In genomic region chr1:201119206-201119814, GRCh38 we compare ENCODE assay signal across 9 cellular contexts. TPM values are rescaled to one million over a fixed set of nuclear protein-coding genes. Genes with fewer than 3 reads are reported as not detected.
DNase-seq lines count a peak whose midpoint lies in the region; ATAC-seq and TF ChIP-seq lines count a peak whose summit lies in the region.
"Had no signal": no experiment of that assay in that cellular context is flagged by ENCODE, and none has a peak within 500 bp of the region (broad histone marks: within the 10 kb centered on the region; RNA-seq: fewer than 3 reads in every experiment).

No MANE protein-coding gene starts in this region.

- H3K36me3 ChIP-seq in NT2/D1 (ENCODE audit: insufficient read depth, insufficient read length, low read length) (no peaks in the 10 kb centered on the region), cardiac muscle cell (no peaks in the 10 kb centered on the region), sigmoid colon (no peaks in the 10 kb centered on the region)

- H3K4me3 ChIP-seq in NT2/D1 (ENCODE audit: insufficient read length, low read depth) (no peak overlapping the region), cardiac muscle cell (no peak overlapping the region), sigmoid colon (no peak overlapping the region)

- intact Hi-C loops in Right ventricle myocardium inferior (cut with DNase I), result no loop called here
- intact Hi-C loops in cardiac septum (cut with DNase I), result no loop called here
- intact Hi-C loops in sigmoid colon (cut with DNase I), result no loop called here

- H3K27ac ChIP-seq in cardiac muscle cell, result no peak overlapping the region
- H3K27ac ChIP-seq in sigmoid colon, result no peak overlapping the region

- peaks cover 4% of the 10 kb centered on the region for H3K27me3 Mint-ChIP-seq in activated T-cell treated with anti-CD3 and anti-CD28 coated beads, Interleukin-2, amount 50 U/mL, for 4 hours (ENCODE audit: low read depth)

- 13 to 25% methylated on average over 10 of the region's 10 CpGs for WGBS in sigmoid colon, 2 donors

- H3K4me1 Mint-ChIP-seq in activated T-cell treated with anti-CD3 and anti-CD28 coated beads, Interleukin-2, amount 50 U/mL, for 4 hours (ENCODE audit: low read depth), result peaks cover 16% of the 10 kb centered on the region

- no peaks in the 10 kb centered on the region for H3K9me3 Mint-ChIP-seq in activated T-cell treated with anti-CD3 and anti-CD28 coated beads, Interleukin-2, amount 50 U/mL, for 4 hours

- no peak for TF ChIP-seq EP300 in sigmoid colon (IDR thresholded peaks at IDR 0.05)

- H3K4me3 Mint-ChIP-seq in activated T-cell treated with anti-CD3 and anti-CD28 coated beads, Interleukin-2, amount 50 U/mL, for 4 hours, result no peak overlapping the region

- ATAC-seq in Right ventricle myocardium inferior (no peak), GM21447 (IDR thresholded peaks at IDR 0.05; ENCODE audit: unreplicated experiment) (no peak)
- ATAC-seq in activated T-cell treated with anti-CD3 and anti-CD28 coated beads, Interleukin-2, amount 50 U/mL, for 4 hours, result peak in 1 of 2 donors; percentile 27

- H3K4me1 ChIP-seq in NT2/D1 (ENCODE audit: insufficient read depth, insufficient read length) (peaks cover 4% of the 10 kb centered on the region), cardiac muscle cell (ENCODE audit: low read depth) (no peaks in the 10 kb centered on the region), sigmoid colon (peaks cover 0 to 10% (median 8%) of the 10 kb centered on the region in 4 donors)

- peak; percentile 22 for DNase-seq in Right ventricle myocardium inferior (ENCODE audit: missing footprints)
- no peak for DNase-seq in cardiac septum (ENCODE audit: low spot score)
- peak; percentile 64 for DNase-seq in NT2/D1 (ENCODE audit: low read depth, low spot score)
- DNase-seq in activated T-cell treated with anti-CD3 and anti-CD28 coated beads, Interleukin-2, amount 50 U/mL, for 4 hours, result peak; percentile 36
- DNase-seq in cardiac muscle cell (ENCODE audit: low read depth in 1 of 2, low spot score in 1 of 2), result peak; percentile 58 to 67
- DNase-seq in stimulated activated CD4-positive, alpha-beta T cell treated with anti-CD3 and anti-CD28 coated beads, Interleukin-12 subunit alpha, Interleukin-12 subunit beta, amount 100 ng/mL, for 4 hours, result peak; percentile 32
- no peak for DNase-seq in sigmoid colon

- TF ChIP-seq CTCF in cardiac muscle cell (IDR thresholded peaks at IDR 0.05; ENCODE audit: low read depth, low read length) (peak; percentile 84), sigmoid colon (IDR thresholded peaks at IDR 0.05) (peak in 2 of 4 experiments; percentile 21 to 24)

- H3K9me3 ChIP-seq in NT2/D1 (ENCODE audit: insufficient read depth, low read length), result no peaks in the 10 kb centered on the region
- H3K9me3 ChIP-seq in cardiac muscle cell (ENCODE audit: low read depth), result no peaks in the 10 kb centered on the region
- H3K9me3 ChIP-seq in sigmoid colon, result no peaks in the 10 kb centered on the region

- no peak for TF ChIP-seq POLR2A in sigmoid colon (IDR thresholded peaks at IDR 0.05)

- H3K27me3 ChIP-seq in NT2/D1 (ENCODE audit: insufficient read depth, insufficient read length) (peaks cover 32% of the 10 kb centered on the region), cardiac muscle cell (peaks cover 37% of the 10 kb centered on the region), sigmoid colon (peaks cover 10 to 49% (median 11%) of the 10 kb centered on the region in 3 donors)

- no peak overlapping the region for H3K9ac ChIP-seq in NT2/D1 (ENCODE audit: insufficient read length, low read depth)

- no peaks in the 10 kb centered on the region for H3K36me3 Mint-ChIP-seq in activated T-cell treated with anti-CD3 and anti-CD28 coated beads, Interleukin-2, amount 50 U/mL, for 4 hours (ENCODE audit: insufficient read depth)

RNA-seq across cellular contexts. Expression of gene CACNA1S, which starts 7.1 kb away (rescaled TPM):
- total RNA-seq in Right ventricle myocardium inferior (not detected), cardiac septum (0.19 TPM), cardiac muscle cell (0.30 and 0.35 TPM in 2 replicates), sigmoid colon (not detected)
- total RNA-seq in activated T-cell treated with anti-CD3 and anti-CD28 coated beads, Interleukin-2, amount 50 U/mL, for 4 hours, result not detected
- polyA plus RNA-seq in cardiac muscle cell (0.12 TPM in 1 of 2 replicates, not detected in the other), sigmoid colon (under 1 TPM in 1 of 3 donors, not detected in 2; 0.01 TPM)
- polyA plus RNA-seq: esophagus had no signal

RNA-seq across cellular contexts. Expression of gene ASCL5, which starts 7.7 kb away (rescaled TPM):
- total RNA-seq in Right ventricle myocardium inferior (not detected), cardiac septum (not detected), cardiac muscle cell (0.18 and 0.88 TPM in 2 replicates), sigmoid colon (not detected)
- not detected for total RNA-seq in activated T-cell treated with anti-CD3 and anti-CD28 coated beads, Interleukin-2, amount 50 U/mL, for 4 hours
- polyA plus RNA-seq in cardiac muscle cell (0.16 TPM in 1 of 2 replicates, not detected in the other), sigmoid colon (under 1 TPM in 1 of 3 donors, not detected in 2; 0.06 TPM)
- polyA plus RNA-seq: esophagus had no signal

RNA-seq across cellular contexts. Expression of gene TMEM9, which starts 35.0 kb away (rescaled TPM):
- total RNA-seq in Right ventricle myocardium inferior (26.6 TPM), cardiac septum (25.0 TPM), cardiac muscle cell (190 and 215 TPM in 2 replicates), sigmoid colon (10 to 100 TPM; 56.2 to 78.3 (median 65.5) TPM)
- total RNA-seq in activated T-cell treated with anti-CD3 and anti-CD28 coated beads, Interleukin-2, amount 50 U/mL, for 4 hours, result 10 to 100 TPM in 1 of 3 donors, 1 to 10 TPM in 2; 9.7 to 14.0 (median 9.9) TPM
- polyA plus RNA-seq in cardiac muscle cell (171 and 195 TPM in 2 replicates), sigmoid colon (10 to 100 TPM; 12.9 to 47.8 (median 14.4) TPM)

Comparison
In these comparisons a context has a peak if more than half of its experiments do, and no peak if none do; other contexts are left out.
1. DNase-seq: peak in Right ventricle myocardium inferior (single experiment), NT2/D1 (single experiment), activated T-cell treated with anti-CD3 and anti-CD28 coated beads, Interleukin-2, amount 50 U/mL, for 4 hours (single experiment), cardiac muscle cell (2 of 2) and stimulated activated CD4-positive, alpha-beta T cell treated with anti-CD3 and anti-CD28 coated beads, Interleukin-12 subunit alpha, Interleukin-12 subunit beta, amount 100 ng/mL, for 4 hours (single experiment); none in cardiac septum (single experiment) and sigmoid colon (single experiment).